In the genomic region with DNA sequence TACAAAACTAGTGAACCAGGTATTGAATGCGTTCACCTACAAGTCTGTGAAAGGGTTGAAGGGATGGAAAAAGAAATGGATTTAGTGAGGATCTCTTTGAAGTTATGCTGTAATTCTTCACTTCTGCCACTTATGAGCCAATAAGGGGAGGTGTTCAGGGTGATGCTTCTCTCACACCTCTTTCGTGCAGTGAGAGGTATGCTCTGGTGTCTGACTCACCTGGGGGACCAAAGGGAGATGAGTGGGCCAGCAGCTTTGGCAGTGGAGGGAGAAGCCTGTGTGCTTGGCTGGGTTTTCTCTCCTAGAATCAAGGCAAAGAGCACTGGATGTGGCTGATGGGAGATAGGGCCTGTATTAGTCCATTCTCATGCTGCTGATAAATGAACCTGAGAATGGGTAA, we compare ENCODE assay signal across 19 cellular contexts. TPM values are rescaled to one million over a fixed set of nuclear protein-coding genes. Genes with fewer than 3 reads are reported as not detected.
DNase-seq lines count a peak whose midpoint lies in the region; ATAC-seq, FAIRE-seq and TF ChIP-seq lines count a peak whose summit lies in the region.
"Had no signal": no experiment of that assay in that cellular context is flagged by ENCODE, and none has a peak within 500 bp of the region (broad histone marks: within the 10 kb centered on the region; RNA-seq: fewer than 3 reads in every experiment).

No MANE protein-coding gene starts in this region.

- H3K4me3 Mint-ChIP-seq in WTC11 (no peak overlapping the region), type B pancreatic cell (no peak overlapping the region)
- H3K4me3 Mint-ChIP-seq: CD4-positive, CD25-positive, alpha-beta regulatory T cell; CD8-positive, alpha-beta memory T cell had no signal

- ATAC-seq in WTC11 (no peak), foreskin keratinocyte (peak; percentile 77), HG02759 (IDR thresholded peaks at IDR 0.05; ENCODE audit: unreplicated experiment) (no peak)

- CTCF ChIA-PET in WTC11 (lab: Charles Lee) = interaction anchor here (3.4 kb wide), 1 partner anchor 9 kb away, joined by 32 read pairs; no protein-coding TSS in a partner anchor

- H3K27ac Mint-ChIP-seq in WTC11 (0 out of 2 replicates have a peak overlapping the region, but pooled peaks have one; percentile 1), type B pancreatic cell (peak overlapping the region; percentile 50)
- H3K27ac Mint-ChIP-seq: CD4-positive, CD25-positive, alpha-beta regulatory T cell; CD8-positive, alpha-beta memory T cell had no signal

- H3K4me1 Mint-ChIP-seq in WTC11 (peaks cover 13% of the 10 kb centered on the region), type B pancreatic cell (ENCODE audit: unreplicated experiment) (no peaks in the 10 kb centered on the region)
- H3K4me1 Mint-ChIP-seq: CD8-positive, alpha-beta memory T cell had no signal

- TF ChIP-seq CTCF in WTC11 (IDR thresholded peaks at IDR 0.05) (no peak), foreskin keratinocyte (conservative IDR thresholded peaks at IDR 0.05) (no peak), type B pancreatic cell (conservative IDR thresholded peaks at IDR 0.05) (no peak)

- POLR2A ChIA-PET in WTC11 (lab: Charles Lee) = no interaction called here

- H3K4me1 ChIP-seq in foreskin keratinocyte = no peaks in the 10 kb centered on the region
- H3K4me1 ChIP-seq: BE2C had no signal

- no peak for TF ChIP-seq POLR2A in H54 (IDR thresholded peaks at IDR 0.05; ENCODE audit: low read depth, low read length)

- H3K27ac ChIP-seq in foreskin keratinocyte = no peak overlapping the region
- H3K27ac ChIP-seq: GM23248 had no signal

- peaks cover 54% of the 10 kb centered on the region for H3K36me3 Mint-ChIP-seq in WTC11
- peaks cover 29% of the 10 kb centered on the region for H3K36me3 Mint-ChIP-seq in type B pancreatic cell
- H3K36me3 Mint-ChIP-seq: CD4-positive, CD25-positive, alpha-beta regulatory T cell; CD8-positive, alpha-beta memory T cell had no signal

- H3K27me3 Mint-ChIP-seq in WTC11 (ENCODE audit: low read depth) = no peaks in the 10 kb centered on the region
- no peaks in the 10 kb centered on the region for H3K27me3 Mint-ChIP-seq in type B pancreatic cell
- H3K27me3 Mint-ChIP-seq: CD4-positive, CD25-positive, alpha-beta regulatory T cell; CD8-positive, alpha-beta memory T cell had no signal

- FAIRE-seq in H54 (lab: Jason Lieb, UNC) = peak; percentile 57
- FAIRE-seq: D721Med, G401.6, GM12891, GM19239 had no signal

- H3K27me3 ChIP-seq in foreskin keratinocyte = no peaks in the 10 kb centered on the region
- H3K27me3 ChIP-seq: BE2C had no signal

- no peak for DNase-seq in H54 (ENCODE audit: insufficient read length, low spot score)
- no peak for DNase-seq in WTC11 (ENCODE audit: low spot score)
- DNase-seq in foreskin keratinocyte = peak in 1 of 2 donors; percentile 23
- DNase-seq in type B pancreatic cell (ENCODE audit: extremely low spot score, unreplicated experiment) = no peak
- no peak for DNase-seq in glomerular visceral epithelial cell (ENCODE audit: extremely low spot score)
- no peak for DNase-seq in stimulated activated CD4-positive, alpha-beta T cell treated with anti-CD3 and anti-CD28 coated beads, Interleukin-4, amount 100 ng/mL, for 24 hours
- DNase-seq: ACHN; BE2C; C1 segment of cervical spinal cord; CD4-positive, CD25-positive, alpha-beta regulatory T cell; CD8-positive, alpha-beta memory T cell; COR-L47; GM23248; HCEC 1CT had no signal

- H3K9me3 Mint-ChIP-seq in WTC11 (peaks cover 10% of the 10 kb centered on the region), type B pancreatic cell (peaks cover 5% of the 10 kb centered on the region)
- H3K9me3 Mint-ChIP-seq: CD8-positive, alpha-beta memory T cell had no signal

TF ChIP-seq in WTC11, 78 proteins besides CTCF, POLR2A, EP300 and RAD21:
- TF ChIP-seq, protein P1, sequence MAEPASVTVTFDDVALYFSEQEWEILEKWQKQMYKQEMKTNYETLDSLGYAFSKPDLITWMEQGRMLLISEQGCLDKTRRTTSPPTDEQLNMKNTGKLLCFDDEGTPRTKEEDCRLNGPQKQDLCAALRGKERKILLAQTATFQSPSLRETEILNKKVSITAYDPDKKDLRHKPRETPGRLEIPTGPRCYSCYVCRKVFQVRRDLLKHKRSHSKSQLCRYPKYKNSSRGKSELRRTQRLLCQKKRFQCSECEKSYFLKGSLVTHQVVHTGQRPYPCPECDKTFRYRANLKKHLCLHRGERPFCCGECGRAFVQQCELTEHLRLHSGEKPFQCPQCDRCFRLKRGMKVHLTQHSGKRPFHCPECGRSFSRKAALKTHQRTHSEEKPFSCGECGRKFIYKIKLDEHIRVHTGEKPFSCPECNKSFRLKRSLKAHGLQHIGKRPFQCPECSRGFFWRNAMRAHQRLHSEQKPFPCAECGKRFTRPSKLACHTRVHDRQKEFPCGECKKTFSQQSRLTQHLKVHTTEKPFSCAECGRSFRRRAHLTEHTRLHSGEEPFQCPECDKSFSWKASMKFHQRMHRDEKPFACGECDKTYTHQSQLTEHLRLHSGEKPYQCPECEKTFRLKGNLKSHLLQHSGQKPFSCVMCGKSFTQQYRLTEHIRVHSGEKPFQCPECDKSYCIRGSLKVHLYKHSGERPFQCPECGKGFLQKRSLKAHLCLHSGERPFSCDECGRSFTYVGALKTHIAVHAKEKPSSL (CRISPR knock-in tag; conservative IDR thresholded peaks at IDR 0.05) = no peak
- TF ChIP-seq NFE2L1 (CRISPR knock-in tag; IDR thresholded peaks at IDR 0.05) = no peak
- TF ChIP-seq ETV6 (CRISPR knock-in tag; IDR thresholded peaks at IDR 0.05) = no peak
- TF ChIP-seq TP53 (CRISPR knock-in tag; IDR thresholded peaks at IDR 0.05) = no peak

RNA-seq across cellular contexts. Expression of gene E2F7, which starts 45.4 kb away (rescaled TPM):
- 19.8 to 28.4 TPM (median 22.3 TPM) in 3 replicates for total RNA-seq in WTC11 (2021)
- 20.8 and 22.3 TPM in 2 replicates for total RNA-seq in foreskin keratinocyte
- 4.2 and 5.0 TPM in 2 replicates for polyA plus RNA-seq in foreskin keratinocyte
- total RNA-seq in type B pancreatic cell (ENCODE audit: low replicate concordance) = 7.4 and 24.8 TPM in 2 replicates
- polyA plus RNA-seq: CD8-positive, alpha-beta memory T cell had no signal
